20 cellular contexts compared by ENCODE assay signal in genomic region chr10:126070815-126071214, GRCh38.
DNase-seq lines count a peak whose midpoint lies in the region; ATAC-seq and TF ChIP-seq lines count a peak whose summit lies in the region.
"Had no signal": no experiment of that assay in that cellular context is flagged by ENCODE, and none has a peak within 500 bp of the region (broad histone marks: within the 10 kb centered on the region; RNA-seq: fewer than 3 reads in every experiment).

No MANE protein-coding gene starts in this region.

- H3K4me2 ChIP-seq in smooth muscle cell: peak overlapping the region; percentile 46
- H3K4me2 ChIP-seq: A549; BLaER1 treated with 17β-estradiol and CSF1 and Interleukin-3, amounts not matched to agents 10 nM and 100 nM had no signal

- H3K4me1 Mint-ChIP-seq in nephron progenitor cell: peaks cover 43% of the 10 kb centered on the region
- H3K4me1 Mint-ChIP-seq: B cell had no signal

- peaks cover 16% of the 10 kb centered on the region for H3K4me1 ChIP-seq in smooth muscle cell (ENCODE audit: low read depth)
- H3K4me1 ChIP-seq: A549, Caco-2 had no signal

- H4K20me1 ChIP-seq in smooth muscle cell (ENCODE audit: low read depth): no peaks in the 10 kb centered on the region
- H4K20me1 ChIP-seq: BLaER1 treated with 17β-estradiol and CSF1 and Interleukin-3, amounts not matched to agents 10 nM and 100 nM had no signal

- H3K9me3 ChIP-seq in smooth muscle cell (replicated peaks; ENCODE audit: low read depth): no peaks in the 10 kb centered on the region
- H3K9me3 ChIP-seq: A549; BLaER1 treated with 17β-estradiol and CSF1 and Interleukin-3, amounts not matched to agents 10 nM and 100 nM; Caco-2 had no signal

- peak overlapping the region; percentile 21 for H3K27ac Mint-ChIP-seq in nephron progenitor cell
- H3K27ac Mint-ChIP-seq: B cell; CD4-positive, alpha-beta T cell; CD8-positive, alpha-beta T cell had no signal

- no peaks in the 10 kb centered on the region for H3K79me2 ChIP-seq in smooth muscle cell (ENCODE audit: low read depth)

- H3K27ac ChIP-seq in caudate nucleus (ENCODE audit: low read depth, low read length) (peak overlapping the region; percentile 58), smooth muscle cell (ENCODE audit: low read depth) (peak overlapping the region; percentile 64)
- H3K27ac ChIP-seq: 22Rv1; A549; BLaER1 treated with 17β-estradiol and CSF1 and Interleukin-3, amounts not matched to agents 10 nM and 100 nM; C4-2B had no signal

- TF ChIP-seq CTCF in nephron progenitor cell (IDR thresholded peaks at IDR 0.05): no peak
- TF ChIP-seq CTCF in smooth muscle cell (IDR thresholded peaks at IDR 0.05; ENCODE audit: borderline replicate concordance, insufficient read depth, poor library complexity, severe bottlenecking): no peak

- H3K36me3 Mint-ChIP-seq in nephron progenitor cell (ENCODE audit: low read depth): no peaks in the 10 kb centered on the region
- H3K36me3 Mint-ChIP-seq: CD8-positive, alpha-beta T cell had no signal

- no peaks in the 10 kb centered on the region for H3K36me3 ChIP-seq in smooth muscle cell (ENCODE audit: low read depth)
- H3K36me3 ChIP-seq: BLaER1 treated with 17β-estradiol and CSF1 and Interleukin-3, amounts not matched to agents 10 nM and 100 nM had no signal

- no peak overlapping the region for H3K4me3 ChIP-seq in smooth muscle cell
- H3K4me3 ChIP-seq: A549; BLaER1 treated with 17β-estradiol and CSF1 and Interleukin-3, amounts not matched to agents 10 nM and 100 nM had no signal

- ATAC-seq in HG03354 (IDR thresholded peaks at IDR 0.05; ENCODE audit: poor library complexity, severe bottlenecking, unreplicated experiment): no peak
- no peak for ATAC-seq in GM19467 (IDR thresholded peaks at IDR 0.05; ENCODE audit: unreplicated experiment)
- ATAC-seq: A549; CD8-positive, alpha-beta T cell had no signal

- peaks cover 4% of the 10 kb centered on the region for H3K9me3 Mint-ChIP-seq in nephron progenitor cell
- H3K9me3 Mint-ChIP-seq: CD4-positive, alpha-beta T cell had no signal

- H3K27me3 Mint-ChIP-seq in nephron progenitor cell (ENCODE audit: low read depth, poor library complexity): peaks cover 16% of the 10 kb centered on the region
- H3K27me3 Mint-ChIP-seq: CD4-positive, alpha-beta T cell had no signal

- DNase-seq in caudate nucleus (lab: John Stamatoyannopoulos, UW) (peak in 15 of 61 donors; percentile 3 to 74 (median 15)), left kidney (ENCODE audit: low read depth, low spot score) (peak; percentile 37), nephron progenitor cell (no peak), smooth muscle cell (lab: John Stamatoyannopoulos, UW; ENCODE audit: unreplicated experiment) (no peak), NCI-H2081 treated with DMSO at 0.1 percent for 48 hours (lab: John Stamatoyannopoulos, UW) (no peak), HEK293T (ENCODE audit: extremely low spot score) (no peak)
- DNase-seq: AML-193; Caco-2; Calu3; CD4-positive, alpha-beta T cell; CD8-positive, alpha-beta T cell; DMS79 treated with DMSO at 0.1 percent for 48 hours; GF-D8 had no signal

- H3F3A ChIP-seq in smooth muscle cell (ENCODE audit: low read depth): peaks cover 11% of the 10 kb centered on the region

- no peak overlapping the region for H3K4me3 Mint-ChIP-seq in nephron progenitor cell
- H3K4me3 Mint-ChIP-seq: B cell; CD4-positive, alpha-beta T cell; CD8-positive, alpha-beta T cell had no signal

- no peak overlapping the region for H2AFZ ChIP-seq in smooth muscle cell (ENCODE audit: low read depth)

- 8% methylated on average over 3 of the region's 3 CpGs for WGBS in smooth muscle cell (ENCODE audit: low lambda C conversion rate)

- H3K9ac ChIP-seq in smooth muscle cell (ENCODE audit: low read depth): peak overlapping the region; percentile 3
- H3K9ac ChIP-seq: BLaER1 treated with 17β-estradiol and CSF1 and Interleukin-3, amounts not matched to agents 10 nM and 100 nM had no signal

- no peaks in the 10 kb centered on the region for H3K27me3 ChIP-seq in smooth muscle cell (ENCODE audit: low read depth)
- H3K27me3 ChIP-seq: BLaER1 treated with 17β-estradiol and CSF1 and Interleukin-3, amounts not matched to agents 10 nM and 100 nM had no signal

- POLR2A ChIA-PET in HEK293T (lab: Yijun Ruan, JAX): no interaction called here

- CTCF ChIA-PET in HEK293T (lab: Yijun Ruan, JAX): no interaction called here

TF ChIP-seq in HEK293T, 16 proteins besides CTCF, POLR2A, EP300 and RAD21:
- TF ChIP-seq ARNT (IDR thresholded peaks at IDR 0.05): no peak
- no peak for TF ChIP-seq PKNOX1 (IDR thresholded peaks at IDR 0.05)
- no peak for TF ChIP-seq ZNF384 (IDR thresholded peaks at IDR 0.05)
- no peak for TF ChIP-seq LEF1 (IDR thresholded peaks at IDR 0.05; ENCODE audit: borderline replicate concordance)
- TF ChIP-seq FOXA1 (IDR thresholded peaks at IDR 0.05): no peak
- no peak for TF ChIP-seq TARDBP (IDR thresholded peaks at IDR 0.05)
- no peak for TF ChIP-seq FOXK2 (IDR thresholded peaks at IDR 0.05)
- TF ChIP-seq SP1 (IDR thresholded peaks at IDR 0.05): no peak
